Comparison of ENCODE assay signal across 9 cellular contexts in genomic region chr5:158819840-158820620, GRCh38.
DNase-seq lines count a peak whose midpoint lies in the region; ATAC-seq and TF ChIP-seq lines count a peak whose summit lies in the region.
"Had no signal": no experiment of that assay in that cellular context is flagged by ENCODE, and none has a peak within 500 bp of the region (broad histone marks: within the 10 kb centered on the region; RNA-seq: fewer than 3 reads in every experiment).

No MANE protein-coding gene starts in this region.

- H3K27ac Mint-ChIP-seq in activated naive CD8-positive, alpha-beta T cell treated with anti-CD3 and anti-CD28 coated beads for 36 hours = peak overlapping the region; percentile 82

- peaks cover 6% of the 10 kb centered on the region for H3K36me3 Mint-ChIP-seq in activated naive CD8-positive, alpha-beta T cell treated with anti-CD3 and anti-CD28 coated beads for 36 hours

- H3K27me3 Mint-ChIP-seq in activated naive CD8-positive, alpha-beta T cell treated with anti-CD3 and anti-CD28 coated beads for 36 hours = no peaks in the 10 kb centered on the region

- H3K9me3 Mint-ChIP-seq in activated naive CD8-positive, alpha-beta T cell treated with anti-CD3 and anti-CD28 coated beads for 36 hours = peaks cover 9% of the 10 kb centered on the region

- intact Hi-C loops in left ventricle myocardium inferior (cut with micrococcal nuclease) = no loop called here

- H3K9me3 ChIP-seq in left ventricle myocardium inferior (replicated peaks) = peaks cover 14% of the 10 kb centered on the region

- TF ChIP-seq CTCF in left ventricle myocardium inferior (IDR thresholded peaks at IDR 0.05; ENCODE audit: borderline replicate concordance) (no peak), coronary artery (IDR thresholded peaks at IDR 0.05) (no peak)

- H3K4me3 Mint-ChIP-seq in activated naive CD8-positive, alpha-beta T cell treated with anti-CD3 and anti-CD28 coated beads for 36 hours = no peak overlapping the region

- H3K4me1 Mint-ChIP-seq in activated naive CD8-positive, alpha-beta T cell treated with anti-CD3 and anti-CD28 coated beads for 36 hours = peaks cover 35% of the 10 kb centered on the region

- H3K4me3 ChIP-seq in left ventricle myocardium inferior (no peak overlapping the region), coronary artery (no peak overlapping the region)

- peaks cover 1% of the 10 kb centered on the region for H3K4me1 ChIP-seq in left ventricle myocardium inferior

- peaks cover 11% of the 10 kb centered on the region for H3K36me3 ChIP-seq in left ventricle myocardium inferior

- H3K27me3 ChIP-seq in left ventricle myocardium inferior (ENCODE audit: low read depth) = no peaks in the 10 kb centered on the region

- peak; percentile 65 for ATAC-seq in HG03103 (IDR thresholded peaks at IDR 0.05; ENCODE audit: low read depth, unreplicated experiment)

- DNase-seq in stimulated activated CD4-positive, alpha-beta T cell treated with anti-CD3 and anti-CD28 coated beads, Interleukin-1b, Interleukin-23, amount 100 ng/mL, for 48 hours = peak; percentile 9
- no peak for DNase-seq in stimulated activated CD4-positive, alpha-beta T cell treated with anti-CD3 and anti-CD28 coated beads, Interleukin-4, amount 100 ng/mL, for 4 hours
- DNase-seq in activated naive CD8-positive, alpha-beta T cell treated with anti-CD3 and anti-CD28 coated beads for 36 hours = peak; percentile 16
- DNase-seq in superior temporal gyrus (ENCODE audit: extremely low spot score) (peak; percentile 16), NCI-H1417 treated with DMSO at 0.1 percent for 48 hours (lab: John Stamatoyannopoulos, UW) (no peak), left ventricle myocardium inferior (no peak), coronary artery (ENCODE audit: low spot score) (no peak)
- DNase-seq: DND-41 had no signal

- H3K27ac ChIP-seq in left ventricle myocardium inferior (replicated peaks) = no peak overlapping the region
- H3K27ac ChIP-seq in coronary artery = no peak overlapping the region

Comparison
In these comparisons a context has a peak if more than half of its experiments do, and no peak if none do; other contexts are left out.
1. DNase-seq: peak in stimulated activated CD4-positive, alpha-beta T cell treated with anti-CD3 and anti-CD28 coated beads, Interleukin-1b, Interleukin-23, amount 100 ng/mL, for 48 hours (single experiment), activated naive CD8-positive, alpha-beta T cell treated with anti-CD3 and anti-CD28 coated beads for 36 hours (single experiment) and superior temporal gyrus (single experiment); none in stimulated activated CD4-positive, alpha-beta T cell treated with anti-CD3 and anti-CD28 coated beads, Interleukin-4, amount 100 ng/mL, for 4 hours (0 of 2), NCI-H1417 treated with DMSO at 0.1 percent for 48 hours (single experiment), left ventricle myocardium inferior (single experiment) and coronary artery (single experiment).